Comparison of ENCODE assay signal across 1 cellular context in genomic region chr15:64808785-64809453, GRCh38.
A peak's percentile ranks its signal among the peaks of the same experiment; 100 is the strongest.
TF ChIP-seq lines count a peak whose summit lies in the region.

No MANE protein-coding gene starts in this region.

TF ChIP-seq in WTC11, 78 proteins besides CTCF, POLR2A, EP300 and RAD21 (continued from another document and continues in another):
- TF ChIP-seq STAT6 (CRISPR knock-in tag; conservative IDR thresholded peaks at IDR 0.05; ENCODE audit: low read depth), result no peak
- TF ChIP-seq ZNF425 (CRISPR knock-in tag; conservative IDR thresholded peaks at IDR 0.05), result no peak
- 0 out of 2 replicates have a peak, but pooled peaks have one; percentile 59 for TF ChIP-seq PRRX2 (CRISPR knock-in tag; IDR thresholded peaks at IDR 0.05)
- no peak for TF ChIP-seq KAT7 (CRISPR knock-in tag; IDR thresholded peaks at IDR 0.05; ENCODE audit: borderline replicate concordance)
- TF ChIP-seq RORB (CRISPR knock-in tag; IDR thresholded peaks at IDR 0.05), result no peak
- TF ChIP-seq ZMAT4 (CRISPR knock-in tag; IDR thresholded peaks at IDR 0.05), result no peak
- TF ChIP-seq TEAD4 (CRISPR knock-in tag; IDR thresholded peaks at IDR 0.05), result no peak
- no peak for TF ChIP-seq IRF1 (CRISPR knock-in tag; IDR thresholded peaks at IDR 0.05)
- no peak for TF ChIP-seq TCF7 (CRISPR knock-in tag; IDR thresholded peaks at IDR 0.05; ENCODE audit: low read depth)
- TF ChIP-seq NFYB (CRISPR knock-in tag; conservative IDR thresholded peaks at IDR 0.05; ENCODE audit: low read depth), result no peak
- peak; percentile 34; the same call in 1 of the 2 replicates for TF ChIP-seq E2F5 (CRISPR knock-in tag; IDR thresholded peaks at IDR 0.05)
- TF ChIP-seq MXD4 (CRISPR knock-in tag; IDR thresholded peaks at IDR 0.05; ENCODE audit: borderline replicate concordance), result no peak
- 0 out of 2 replicates have a peak, but pooled peaks have one; percentile 53 for TF ChIP-seq ZNF281 (CRISPR knock-in tag; IDR thresholded peaks at IDR 0.05)
- TF ChIP-seq ARID4B (CRISPR knock-in tag; IDR thresholded peaks at IDR 0.05; ENCODE audit: borderline replicate concordance), result no peak
- TF ChIP-seq AR (CRISPR knock-in tag; IDR thresholded peaks at IDR 0.05), result no peak
- no peak for TF ChIP-seq ZNF138 (CRISPR knock-in tag; conservative IDR thresholded peaks at IDR 0.05)
- TF ChIP-seq MAX (CRISPR knock-in tag; IDR thresholded peaks at IDR 0.05), result no peak; the same call in 1 of the 2 replicates
- peak; percentile 67; the same call in 1 of the 2 replicates for TF ChIP-seq ZNF423 (CRISPR knock-in tag; IDR thresholded peaks at IDR 0.05)
- no peak for TF ChIP-seq IRF2 (CRISPR knock-in tag; IDR thresholded peaks at IDR 0.05; ENCODE audit: borderline replicate concordance, low read depth)
- no peak for TF ChIP-seq ZNF532 (CRISPR knock-in tag; IDR thresholded peaks at IDR 0.05; ENCODE audit: borderline replicate concordance)
- TF ChIP-seq AFF4 (CRISPR knock-in tag; IDR thresholded peaks at IDR 0.05; ENCODE audit: borderline replicate concordance), result peak; percentile 22; the same call in 1 of the 2 replicates
